Comparison of ENCODE assay signal across 9 cellular contexts in the genomic region with DNA sequence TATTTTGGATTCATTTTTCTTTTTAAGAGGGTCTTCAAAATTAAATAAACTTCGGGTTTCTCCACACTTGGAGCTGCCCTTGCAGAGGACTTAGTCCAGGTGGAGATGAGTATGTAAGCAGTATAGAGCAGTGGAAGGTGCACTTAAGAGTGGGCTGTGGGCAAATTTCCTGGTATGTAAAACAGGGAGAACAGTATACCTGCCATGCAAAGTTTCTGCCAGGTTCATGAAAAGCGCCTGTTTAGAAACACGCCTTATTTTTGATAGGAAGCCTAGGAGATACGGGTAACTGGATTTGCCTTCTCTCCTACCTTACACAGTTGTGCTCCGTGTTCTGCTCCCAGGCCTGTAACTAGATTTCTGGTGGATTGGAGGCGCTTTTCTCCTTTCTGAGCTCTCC. TPM values are rescaled to one million over a fixed set of nuclear protein-coding genes. Genes with fewer than 3 reads are reported as not detected.
DNase-seq lines count a peak whose midpoint lies in the region; ATAC-seq and TF ChIP-seq lines count a peak whose summit lies in the region.
"Had no signal": no experiment of that assay in that cellular context is flagged by ENCODE, and none has a peak within 500 bp of the region (broad histone marks: within the 10 kb centered on the region; RNA-seq: fewer than 3 reads in every experiment).

No MANE protein-coding gene starts in this region.

- intact Hi-C loops in CD14-positive monocyte (cut with micrococcal nuclease) = loop anchor here (2.0 to 10.0 kb wide), 5 partner anchors 56 to 564 kb away; partner anchors contain the start of genes ATP6V0B (in 1 of the 2), B4GALT2 (in 1 of the 2), DMAP1 (in 1 of the 2) and DPH2 (in 1 of the 2)
- intact Hi-C loops in dendritic cell treated with granulocyte-macrophage colony-stimulating factor and Interleukin-4, amounts not matched to agents 40 ng/mL and 50 ng/mL, for 4 days (cut with micrococcal nuclease) = loop anchor here (2.0 to 10.0 kb wide), 2 partner anchors 56 to 426 kb away; partner anchors contain the start of gene ST3GAL3

- TF ChIP-seq CTCF in CD14-positive monocyte (IDR thresholded peaks at IDR 0.05) = no peak
- TF ChIP-seq CTCF in MM.1S (IDR thresholded peaks at IDR 0.05; ENCODE audit: low read length) = no peak
- TF ChIP-seq CTCF in nephron (IDR thresholded peaks at IDR 0.05; ENCODE audit: unreplicated experiment in 3 of 3) = no peak

- 0 out of 2 replicates have a peak, but pooled peaks cover 4% of the 10 kb centered on the region for H3K27me3 ChIP-seq in MM.1S (replicated peaks; ENCODE audit: insufficient read depth, low read length)

- H3K27ac ChIP-seq in MM.1S (ENCODE audit: low read length) = peak overlapping the region; percentile 9; the same call in 1 of the 2 replicates

- no peaks in the 10 kb centered on the region for H4K20me1 ChIP-seq in MM.1S (ENCODE audit: insufficient read depth, low read length)

- no peaks in the 10 kb centered on the region for H3K4me1 ChIP-seq in MM.1S (ENCODE audit: low read length)

- H3K27ac Mint-ChIP-seq in CD14-positive monocyte (peak overlapping the region in 3 of 7 donors; percentile 10 to 98 (median 42)), nephron (peak overlapping the region in 2 of 3 experiments; percentile 61 to 71)
- peak overlapping the region; percentile 94 for H3K27ac Mint-ChIP-seq in dendritic cell treated with granulocyte-macrophage colony-stimulating factor and Interleukin-4, amounts not matched to agents 40 ng/mL and 50 ng/mL, for 4 days

- peaks cover 11% of the 10 kb centered on the region; the same call in 1 of the 2 replicates for H3K36me3 ChIP-seq in MM.1S (replicated peaks; ENCODE audit: insufficient read depth, low read length)

- H3K9me3 Mint-ChIP-seq in CD14-positive monocyte = peaks cover 0 to 3% (median 0%) of the 10 kb centered on the region in 7 donors
- H3K9me3 Mint-ChIP-seq in dendritic cell treated with granulocyte-macrophage colony-stimulating factor and Interleukin-4, amounts not matched to agents 40 ng/mL and 50 ng/mL, for 4 days = no peaks in the 10 kb centered on the region
- no peaks in the 10 kb centered on the region for H3K9me3 Mint-ChIP-seq in nephron

- peak overlapping the region; percentile 85; the same call in 1 of the 2 replicates for H3K9ac ChIP-seq in MM.1S (ENCODE audit: low read length)

- H3K4me1 Mint-ChIP-seq in CD14-positive monocyte = peaks cover 35% of the 10 kb centered on the region
- H3K4me1 Mint-ChIP-seq in dendritic cell treated with granulocyte-macrophage colony-stimulating factor and Interleukin-4, amounts not matched to agents 40 ng/mL and 50 ng/mL, for 4 days (ENCODE audit: low read depth) = peaks cover 40% of the 10 kb centered on the region
- H3K4me1 Mint-ChIP-seq in nephron = peaks cover 20% of the 10 kb centered on the region

- peaks cover 10% of the 10 kb centered on the region; the same call in 1 of the 2 replicates for H3F3A ChIP-seq in MM.1S (ENCODE audit: insufficient read depth, low read length)

- H3K9me2 ChIP-seq in MM.1S (replicated peaks; ENCODE audit: insufficient read depth, low read length) = no peaks in the 10 kb centered on the region

- no peak overlapping the region for H2AFZ ChIP-seq in MM.1S (ENCODE audit: low read length)

- peak overlapping the region; percentile 93 to 98 for H3K4me3 Mint-ChIP-seq in CD14-positive monocyte
- H3K4me3 Mint-ChIP-seq in dendritic cell treated with granulocyte-macrophage colony-stimulating factor and Interleukin-4, amounts not matched to agents 40 ng/mL and 50 ng/mL, for 4 days = peak overlapping the region; percentile 82
- peak overlapping the region; percentile 93 to 100 (median 93) for H3K4me3 Mint-ChIP-seq in nephron

- no peak for DNase-seq in CD14-positive monocyte (ENCODE audit: low spot score)
- peak; percentile 24 for DNase-seq in MM.1S
- no peak for DNase-seq in stimulated activated CD4-positive, alpha-beta T cell treated with anti-CD3 and anti-CD28 coated beads, Interleukin-2, amount 100 ng/mL, for 48 hours
- DNase-seq in dermis blood vessel endothelial cell = no peak
- no peak for DNase-seq in iPS-NIHi7 (ENCODE audit: extremely low spot score)
- DNase-seq: effector CD8-positive, alpha-beta T cell had no signal

- no peaks in the 10 kb centered on the region for H3K9me3 ChIP-seq in MM.1S (replicated peaks; ENCODE audit: insufficient read depth, low read length)

- ATAC-seq in HG03039 (IDR thresholded peaks at IDR 0.05; ENCODE audit: unreplicated experiment) = no peak

- H3K4me3 ChIP-seq in MM.1S (ENCODE audit: low read length) = peak overlapping the region; percentile 98

- H3K27me3 Mint-ChIP-seq in CD14-positive monocyte (ENCODE audit: low read depth in 3 of 3) (peaks cover 0 to 4% (median 0%) of the 10 kb centered on the region in 3 donors), nephron (ENCODE audit: low read depth) (peaks cover under 1% of the 10 kb centered on the region)
- H3K27me3 Mint-ChIP-seq in dendritic cell treated with granulocyte-macrophage colony-stimulating factor and Interleukin-4, amounts not matched to agents 40 ng/mL and 50 ng/mL, for 4 days = no peaks in the 10 kb centered on the region

- H3K36me3 Mint-ChIP-seq in CD14-positive monocyte (peaks cover 28 to 35% of the 10 kb centered on the region in 2 donors), nephron (ENCODE audit: low read depth) (peaks cover 28% of the 10 kb centered on the region)
- H3K36me3 Mint-ChIP-seq in dendritic cell treated with granulocyte-macrophage colony-stimulating factor and Interleukin-4, amounts not matched to agents 40 ng/mL and 50 ng/mL, for 4 days (ENCODE audit: low read depth) = peaks cover 52% of the 10 kb centered on the region

- peak overlapping the region; percentile 89 for H3K4me2 ChIP-seq in MM.1S (ENCODE audit: low read depth, low read length)

- H3K79me2 ChIP-seq in MM.1S (ENCODE audit: low read length) = peaks cover 47% of the 10 kb centered on the region

RNA-seq across cellular contexts. Expression of gene KDM4A, which starts 1.2 kb away (rescaled TPM):
- 1 to 10 TPM; 4.4 to 8.2 TPM for polyA plus RNA-seq in CD14-positive monocyte
- 51.1 and 57.9 TPM in 2 replicates for total RNA-seq in dermis blood vessel endothelial cell

RNA-seq across cellular contexts. Expression of gene ST3GAL3, which starts 56.1 kb away (rescaled TPM):
- 1 to 10 TPM; 1.6 to 2.1 TPM for polyA plus RNA-seq in CD14-positive monocyte
- total RNA-seq in dermis blood vessel endothelial cell = 9.0 and 14.6 TPM in 2 replicates
